ENCODE assay signal across 22 cellular contexts in genomic region chr18:10893761-10894160, GRCh38.
"Had no signal": no experiment of that assay in that cellular context is flagged by ENCODE, and none has a peak within 500 bp of the region (broad histone marks: within the 10 kb centered on the region; RNA-seq: fewer than 3 reads in every experiment).

No MANE protein-coding gene starts in this region.

- H2AFZ ChIP-seq: hepatocyte had no signal

- H3K27me3 Mint-ChIP-seq: dendritic cell treated with granulocyte-macrophage colony-stimulating factor and Interleukin-4, amounts not matched to agents 40 ng/mL and 50 ng/mL, for 4 days had no signal

- H3K27ac ChIP-seq: epithelial cell of prostate, foreskin keratinocyte, gastroesophageal sphincter, heart left ventricle, hepatocyte, left lung, lower lobe of right lung had no signal

- H3K4me3 ChIP-seq: gastroesophageal sphincter, heart left ventricle, hepatocyte, left lung, lower lobe of right lung, mucosa of descending colon had no signal

- H3K9me3 ChIP-seq: gastroesophageal sphincter, heart left ventricle, left lung, lower lobe of right lung, mucosa of descending colon had no signal

- ATAC-seq: effector memory CD8-positive, alpha-beta T cell; esophagus mucosa; foreskin keratinocyte; gastroesophageal sphincter; heart left ventricle; left cardiac atrium; left lung; left ventricle myocardium superior; lower lobe of right lung; mucosa of descending colon had no signal

- H3K4me3 Mint-ChIP-seq: dendritic cell treated with granulocyte-macrophage colony-stimulating factor and Interleukin-4, amounts not matched to agents 40 ng/mL and 50 ng/mL, for 4 days; effector memory CD8-positive, alpha-beta T cell; endodermal cell; immature natural killer cell; mesothelial cell of epicardium; naive B cell had no signal

- H3K9me3 Mint-ChIP-seq: dendritic cell treated with granulocyte-macrophage colony-stimulating factor and Interleukin-4, amounts not matched to agents 40 ng/mL and 50 ng/mL, for 4 days; endodermal cell; mesothelial cell of epicardium had no signal

- H3K36me3 Mint-ChIP-seq: immature natural killer cell, naive B cell had no signal

- H3K79me2 ChIP-seq: hepatocyte had no signal

- H3K4me2 ChIP-seq: hepatocyte had no signal

- H3K27me3 ChIP-seq: foreskin keratinocyte, gastroesophageal sphincter, heart left ventricle, hepatocyte, left lung had no signal

- DNase-seq: cortex of kidney; effector CD8-positive, alpha-beta T cell; effector memory CD8-positive, alpha-beta T cell; endodermal cell; erythroblast; foreskin keratinocyte; heart left ventricle; hypothalamus; immature natural killer cell; left cardiac atrium; left lung; left ventricle myocardium superior; lower lobe of right lung; mesenchymal stem cell; mucosa of descending colon; naive B cell had no signal

- H3K36me3 ChIP-seq: gastroesophageal sphincter, heart left ventricle, left lung, lower lobe of right lung had no signal

- H3K27ac Mint-ChIP-seq: dendritic cell treated with granulocyte-macrophage colony-stimulating factor and Interleukin-4, amounts not matched to agents 40 ng/mL and 50 ng/mL, for 4 days; effector memory CD8-positive, alpha-beta T cell; endodermal cell; immature natural killer cell; mesothelial cell of epicardium; naive B cell had no signal

- H3K4me1 Mint-ChIP-seq: immature natural killer cell had no signal

- H3K4me1 ChIP-seq: foreskin keratinocyte, gastroesophageal sphincter, heart left ventricle, left lung, lower lobe of right lung had no signal
